ENCODE assay signal across 21 cellular contexts in the genomic region with DNA sequence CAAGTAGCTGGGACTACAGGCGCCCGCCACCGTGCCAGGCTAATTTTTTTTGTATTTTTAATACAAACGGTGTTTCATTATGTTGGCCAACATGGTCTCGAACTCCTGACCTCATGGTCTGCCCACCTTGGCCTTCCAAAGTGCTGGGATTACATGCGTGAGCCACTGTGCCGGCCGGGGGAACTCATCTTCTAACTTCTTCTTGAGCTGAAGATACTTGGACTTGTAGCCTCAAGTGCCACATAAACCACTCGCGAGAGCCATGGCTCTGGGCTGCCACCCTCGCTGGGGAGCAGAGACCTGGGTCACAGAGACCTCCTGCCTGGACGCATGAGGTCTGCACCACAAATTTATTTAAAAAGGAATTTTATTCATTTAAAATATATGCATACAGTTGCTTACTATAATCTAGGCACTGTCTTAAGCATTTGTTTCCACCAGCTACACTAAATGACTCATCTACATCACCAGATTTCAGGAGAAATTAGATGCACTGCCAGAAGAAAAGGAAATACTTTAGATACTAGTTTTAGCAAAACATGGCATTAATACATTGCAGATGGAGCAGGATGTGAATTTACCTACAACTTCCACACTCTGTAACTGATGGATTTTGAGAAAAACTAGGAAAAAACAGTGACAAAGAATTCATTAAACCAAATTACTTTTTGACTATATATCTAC. TPM values are rescaled to one million over a fixed set of nuclear protein-coding genes. Genes with fewer than 3 reads are reported as not detected.
DNase-seq lines count a peak whose midpoint lies in the region; ATAC-seq and TF ChIP-seq lines count a peak whose summit lies in the region.
"Had no signal": no experiment of that assay in that cellular context is flagged by ENCODE, and none has a peak within 500 bp of the region (broad histone marks: within the 10 kb centered on the region; RNA-seq: fewer than 3 reads in every experiment).

No MANE protein-coding gene starts in this region.

- POLR2A ChIA-PET in BJ (lab: Charles Lee) = interaction anchor here (0.5 kb wide), 1 partner anchor 41 kb away, joined by 12 read pairs; no protein-coding TSS in a partner anchor
- POLR2A ChIA-PET in PC-3 (lab: Charles Lee; ENCODE audit: unreplicated experiment) = no interaction called here

- BruUV-seq in PC-3 (replicated peaks; lab: Mats Ljungman, UMichigan) = no TSS peak

- H4K20me1 ChIP-seq in PC-3 (ENCODE audit: low read length) = no peaks in the 10 kb centered on the region
- H4K20me1 ChIP-seq: BLaER1 had no signal

- no peak overlapping the region for H3K4me2 ChIP-seq in PC-3 (ENCODE audit: low read length)
- H3K4me2 ChIP-seq: BLaER1 had no signal

- H3K27ac ChIP-seq in PC-3 (ENCODE audit: low read length) = no peak overlapping the region
- H3K27ac ChIP-seq: BLaER1, dorsolateral prefrontal cortex, foreskin keratinocyte, prostate gland had no signal

- no peak for ATAC-seq in PC-3
- ATAC-seq in HG02840 (IDR thresholded peaks at IDR 0.05; ENCODE audit: low FRiP score, unreplicated experiment) = no peak
- ATAC-seq: foreskin keratinocyte; naive thymus-derived CD8-positive, alpha-beta T cell had no signal

- intact Hi-C loops in PC-3 (cut with micrococcal nuclease) = no loop called here

- H3K9me2 ChIP-seq in PC-3 (replicated peaks; ENCODE audit: low read length) = no peaks in the 10 kb centered on the region

- no peak for TF ChIP-seq CTCF in BJ (IDR thresholded peaks at IDR 0.05; ENCODE audit: insufficient read depth, low read depth, low read length)
- no peak for TF ChIP-seq CTCF in PC-3 (conservative IDR thresholded peaks at IDR 0.05; ENCODE audit: low read depth, low read length)
- TF ChIP-seq CTCF in GM13977 (IDR thresholded peaks at IDR 0.05; ENCODE audit: extremely low read depth, insufficient read depth, missing control alignments) = no peak

- no peak overlapping the region for H3K4me3 ChIP-seq in BJ (ENCODE audit: low read depth, low read length)
- no peak overlapping the region for H3K4me3 ChIP-seq in PC-3 (ENCODE audit: low read length)
- H3K4me3 ChIP-seq: BLaER1, dorsolateral prefrontal cortex, prostate gland had no signal

- peaks cover under 1% of the 10 kb centered on the region; the same call in 1 of the 2 replicates for H3K4me1 ChIP-seq in PC-3 (ENCODE audit: insufficient read depth, low read length)
- H3K4me1 ChIP-seq: prostate gland had no signal

- H2AFZ ChIP-seq in PC-3 (ENCODE audit: low read length) = no peak overlapping the region

- in situ Hi-C loops in GM13977 (cut with MboI; ENCODE audit: low pct_unique_long_range_greater_than_20kb, low sequenced_read_pairs, unreplicated experiment) = no loop called here

- no peaks in the 10 kb centered on the region for H3K9me3 ChIP-seq in PC-3 (ENCODE audit: low read length)
- H3K9me3 ChIP-seq: BLaER1, prostate gland had no signal

- no peaks in the 10 kb centered on the region for H3F3A ChIP-seq in PC-3 (ENCODE audit: low read length, unreplicated experiment)

- CTCF ChIA-PET in BJ (lab: Yijun Ruan, JAX) (no interaction called here), PC-3 (lab: Charles Lee) (no interaction called here)

- H3K27me3 ChIP-seq in BJ (ENCODE audit: control insufficient read depth, insufficient read depth, low read length) (no peaks in the 10 kb centered on the region), PC-3 (ENCODE audit: low read length) (no peaks in the 10 kb centered on the region)
- H3K27me3 ChIP-seq: BLaER1, dorsolateral prefrontal cortex, foreskin keratinocyte had no signal

- no peak overlapping the region for H3K9ac ChIP-seq in PC-3 (ENCODE audit: low read length)
- H3K9ac ChIP-seq: BLaER1 had no signal

- H3K79me2 ChIP-seq in PC-3 (ENCODE audit: low read length) = no peaks in the 10 kb centered on the region

- DNase-seq in BJ (ENCODE audit: low read depth) (peak; percentile 68), PC-3 (peak; percentile 25), dermis blood vessel endothelial cell (peak; percentile 42), myocyte (ENCODE audit: low read depth) (peak; percentile 16), globus pallidus (ENCODE audit: low spot score) (no peak), GM13977 (ENCODE audit: low spot score) (no peak)
- no peak for DNase-seq in activated T-cell treated with anti-CD3 and anti-CD28 coated beads, Interleukin-2, amount 50 U/mL, for 48 hours
- DNase-seq: activated CD4-positive, alpha-beta T cell treated with anti-CD3 and anti-CD28 coated beads for 48 hours; activated naive CD8-positive, alpha-beta T cell treated with anti-CD3 and anti-CD28 coated beads, Interleukin-2, amount 10 ng/mL, durations not matched to agents 7 days and 5 days; activated T-cell treated with anti-CD3 and anti-CD28 coated beads, Interleukin-2, amount 50 U/mL, for 24 hours; DMS153; dorsolateral prefrontal cortex; foreskin keratinocyte; naive thymus-derived CD8-positive, alpha-beta T cell; NCI-H1417; NCI-H446; stimulated activated CD4-positive, alpha-beta T cell treated with anti-CD3 and anti-CD28 coated beads, Interleukin-15, amount 100 ng/mL, for 24 hours; T-helper 9 cell had no signal

- H3K36me3 ChIP-seq in BJ (ENCODE audit: control insufficient read depth, insufficient read depth, low read length) (no peaks in the 10 kb centered on the region), PC-3 (ENCODE audit: low read depth, low read length) (no peaks in the 10 kb centered on the region)
- H3K36me3 ChIP-seq: BLaER1, prostate gland had no signal

RNA-seq across cellular contexts. Expression of a gene that starts 29.9 kb away (rescaled TPM):
- polyA plus RNA-seq in BJ (2011; rRNA removed) = 59.4 and 66.9 TPM in 2 replicates
- polyA minus RNA-seq in BJ (2011; rRNA and poly(A)+ RNA removed) = 191 and 238 TPM in 2 replicates
- total RNA-seq in PC-3 (2014; rRNA removed) = 43.3 and 50.7 TPM in 2 replicates
- 68.1 and 115 TPM in 2 replicates for total RNA-seq in dermis blood vessel endothelial cell
- total RNA-seq in myocyte = 65.6 and 70.1 TPM in 2 replicates
- polyA plus RNA-seq in myocyte (2012) = 51.3 TPM

Comparison
In these comparisons a context has a peak if more than half of its experiments do, and no peak if none do; other contexts are left out.
1. DNase-seq: peak in BJ (single experiment), PC-3 (single experiment), dermis blood vessel endothelial cell (single experiment) and myocyte (single experiment); none in globus pallidus (single experiment), GM13977 (single experiment) and activated T-cell treated with anti-CD3 and anti-CD28 coated beads, Interleukin-2, amount 50 U/mL, for 48 hours (0 of 2).